ENCODE assay signal across 8 cellular contexts in the genomic region with DNA sequence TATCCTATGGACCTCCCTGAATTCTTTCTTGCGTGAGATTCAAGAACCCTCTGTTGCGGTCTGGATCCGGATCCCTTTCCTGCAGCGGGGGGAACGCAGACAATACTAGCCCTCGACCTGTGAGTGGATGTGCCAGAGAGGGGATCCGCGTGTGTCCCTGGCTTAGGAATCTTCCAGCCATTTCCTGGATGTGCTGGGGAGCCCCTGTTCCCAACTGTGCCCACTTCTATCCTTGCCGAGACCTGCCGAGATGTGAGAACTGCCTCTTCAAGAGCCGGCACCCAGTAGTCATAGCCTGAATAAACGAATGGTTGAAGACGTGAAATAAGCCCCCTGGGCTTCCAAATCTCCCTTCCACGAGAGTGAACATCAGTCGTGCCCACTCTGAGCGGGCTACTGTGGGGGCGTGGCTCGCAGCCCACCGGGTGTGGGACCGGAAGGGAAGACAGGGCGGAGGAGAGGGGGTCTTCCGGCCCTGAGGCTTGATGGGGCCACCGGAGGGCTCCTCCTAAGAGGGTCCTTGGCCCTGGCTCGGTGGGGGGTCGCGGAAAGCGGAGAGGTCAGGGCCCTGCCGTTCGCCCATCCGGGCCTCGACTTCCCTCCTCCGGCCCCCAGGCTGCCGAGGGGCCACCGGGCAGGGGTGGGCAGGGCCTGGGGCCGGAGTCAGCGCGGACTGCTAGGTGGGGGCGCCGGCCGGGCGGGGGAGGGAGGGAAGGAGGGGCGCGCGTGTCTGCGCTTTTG. TPM values are rescaled to one million over a fixed set of nuclear protein-coding genes. Genes with fewer than 3 reads are reported as not detected.
A peak's percentile ranks its signal among the peaks of the same experiment; 100 is the strongest.
DNase-seq lines count a peak whose midpoint lies in the region; ATAC-seq, FAIRE-seq and TF ChIP-seq lines count a peak whose summit lies in the region.

No MANE protein-coding gene starts in this region.

- no peak for FAIRE-seq in GM19239 (lab: Jason Lieb, UNC)

- no peaks in the 10 kb centered on the region for H3K36me3 Mint-ChIP-seq in activated naive CD4-positive, alpha-beta T cell treated with anti-CD3 and anti-CD28 coated beads, Interleukin-2, amount 50 U/mL, for 24 hours
- peaks cover 9% of the 10 kb centered on the region for H3K36me3 Mint-ChIP-seq in glutamatergic neuron (ENCODE audit: unreplicated experiment)

- DNase-seq in activated naive CD4-positive, alpha-beta T cell treated with anti-CD3 and anti-CD28 coated beads, Interleukin-2, amount 50 U/mL, for 16 hours = no peak
- DNase-seq in SK-N-MC (ENCODE audit: low read depth, low spot score) = no peak
- peak; percentile 61 for DNase-seq in glutamatergic neuron
- DNase-seq in retina = peak; percentile 80
- no peak for DNase-seq in GM19239 (ENCODE audit: insufficient read length, low spot score)
- DNase-seq in NCI-H1930 (lab: John Stamatoyannopoulos, UW) = no peak

- no peak overlapping the region for H3K27ac Mint-ChIP-seq in activated naive CD4-positive, alpha-beta T cell treated with anti-CD3 and anti-CD28 coated beads, Interleukin-2, amount 50 U/mL, for 24 hours
- peak overlapping the region; percentile 48 for H3K27ac Mint-ChIP-seq in glutamatergic neuron (ENCODE audit: unreplicated experiment)

- H3K9me3 ChIP-seq in SK-N-MC (ENCODE audit: low read depth, low read length) = no peaks in the 10 kb centered on the region

- no peak overlapping the region for H3K27ac ChIP-seq in SK-N-MC

- H3K36me3 ChIP-seq in SK-N-MC (ENCODE audit: insufficient read depth, low read length) = no peaks in the 10 kb centered on the region

- H3K4me3 ChIP-seq in SK-N-MC = peak overlapping the region; percentile 87

- no peak for TF ChIP-seq CTCF in glutamatergic neuron (IDR thresholded peaks at IDR 0.05; ENCODE audit: partially characterized antibody, unreplicated experiment)

- H3K9me3 Mint-ChIP-seq in activated naive CD4-positive, alpha-beta T cell treated with anti-CD3 and anti-CD28 coated beads, Interleukin-2, amount 50 U/mL, for 24 hours = no peaks in the 10 kb centered on the region
- H3K9me3 Mint-ChIP-seq in glutamatergic neuron (ENCODE audit: unreplicated experiment) = peaks cover 6% of the 10 kb centered on the region

- H3K9ac ChIP-seq in SK-N-MC (ENCODE audit: insufficient read length) = peak overlapping the region; percentile 41

- H3K27me3 Mint-ChIP-seq in activated naive CD4-positive, alpha-beta T cell treated with anti-CD3 and anti-CD28 coated beads, Interleukin-2, amount 50 U/mL, for 24 hours = no peaks in the 10 kb centered on the region
- H3K27me3 Mint-ChIP-seq in glutamatergic neuron (ENCODE audit: unreplicated experiment) = peaks cover 10% of the 10 kb centered on the region

- peaks cover 10% of the 10 kb centered on the region for H3K4me1 Mint-ChIP-seq in activated naive CD4-positive, alpha-beta T cell treated with anti-CD3 and anti-CD28 coated beads, Interleukin-2, amount 50 U/mL, for 24 hours
- peaks cover 11% of the 10 kb centered on the region for H3K4me1 Mint-ChIP-seq in glutamatergic neuron (ENCODE audit: low read depth, unreplicated experiment)

- ATAC-seq in HG02678 (IDR thresholded peaks at IDR 0.05; ENCODE audit: unreplicated experiment) = no peak

- peak overlapping the region; percentile 86 for H3K4me3 Mint-ChIP-seq in activated naive CD4-positive, alpha-beta T cell treated with anti-CD3 and anti-CD28 coated beads, Interleukin-2, amount 50 U/mL, for 24 hours
- peak overlapping the region; percentile 88 for H3K4me3 Mint-ChIP-seq in glutamatergic neuron (ENCODE audit: unreplicated experiment)

RNA-seq across cellular contexts. Expression of a gene that starts 1.3 kb away (rescaled TPM):
- 202 TPM for total RNA-seq in glutamatergic neuron (ENCODE audit: unreplicated experiment)

RNA-seq across cellular contexts. Expression of a gene that starts 14.9 kb away (rescaled TPM):
- total RNA-seq in glutamatergic neuron (ENCODE audit: unreplicated experiment) = not detected

RNA-seq across cellular contexts. Expression of a gene that starts 39.7 kb away (rescaled TPM):
- total RNA-seq in glutamatergic neuron (ENCODE audit: unreplicated experiment) = 241 TPM

RNA-seq across cellular contexts. Expression of a gene that starts 51.3 kb away (rescaled TPM):
- total RNA-seq in glutamatergic neuron (ENCODE audit: unreplicated experiment) = 63.6 TPM

Comparison
In these comparisons a context has a peak if more than half of its experiments do, and no peak if none do; other contexts are left out.
1. DNase-seq: peak in glutamatergic neuron (single experiment) and retina (single experiment); none in activated naive CD4-positive, alpha-beta T cell treated with anti-CD3 and anti-CD28 coated beads, Interleukin-2, amount 50 U/mL, for 16 hours (single experiment), SK-N-MC (single experiment), GM19239 (single experiment) and NCI-H1930 (0 of 2).